Comparison of ENCODE assay signal across 16 cellular contexts in genomic region chr3:185330644-185331043, GRCh38. TPM values are rescaled to one million over a fixed set of nuclear protein-coding genes. Genes with fewer than 3 reads are reported as not detected.
DNase-seq lines count a peak whose midpoint lies in the region; FAIRE-seq and TF ChIP-seq lines count a peak whose summit lies in the region.
"Had no signal": no experiment of that assay in that cellular context is flagged by ENCODE, and none has a peak within 500 bp of the region (broad histone marks: within the 10 kb centered on the region; RNA-seq: fewer than 3 reads in every experiment).

No MANE protein-coding gene starts in this region.

- H4K20me1 ChIP-seq in OCI-LY3 (ENCODE audit: insufficient read depth, low read length), result no peaks in the 10 kb centered on the region

- no peaks in the 10 kb centered on the region for H3K79me2 ChIP-seq in OCI-LY3 (ENCODE audit: low read length)

- H3K4me3 ChIP-seq in OCI-LY3 (ENCODE audit: low read length), result no peak overlapping the region
- H3K4me3 ChIP-seq: MG63 had no signal

- H3K4me2 ChIP-seq in OCI-LY3 (ENCODE audit: low read length), result 0 out of 2 replicates have a peak overlapping the region, but pooled peaks have one; percentile 27

- H2AFZ ChIP-seq in OCI-LY3 (ENCODE audit: low read depth, low read length), result no peak overlapping the region

- peaks cover 30% of the 10 kb centered on the region for H3K4me1 ChIP-seq in OCI-LY3 (ENCODE audit: low read length)

- no peak for TF ChIP-seq CTCF in OCI-LY3 (IDR thresholded peaks at IDR 0.05; ENCODE audit: low read depth, low read length)

- H3K27ac ChIP-seq in OCI-LY3 (ENCODE audit: low read length), result no peak overlapping the region
- H3K27ac ChIP-seq: 22Rv1 had no signal

- TF ChIP-seq POLR2A in GM12891 (IDR thresholded peaks at IDR 0.05; ENCODE audit: low read depth, low read length), result no peak

- no peak for FAIRE-seq in GM12891 (lab: Jason Lieb, UNC)

- DNase-seq in DMS53 (lab: John Stamatoyannopoulos, UW) (peak; percentile 48), DMS53 treated with DMSO at 0.1 percent for 48 hours (lab: John Stamatoyannopoulos, UW; ENCODE audit: unreplicated experiment) (no peak), islet precursor cell (peak; percentile 68), renal cortical epithelial cell (ENCODE audit: low read depth) (peak; percentile 79), GM12891 (ENCODE audit: insufficient read length, low spot score) (no peak), NCI-H526 treated with DMSO at 0.1 percent for 48 hours (lab: John Stamatoyannopoulos, UW) (no peak)
- no peak for DNase-seq in stimulated activated CD4-positive, alpha-beta T cell treated with anti-CD3 and anti-CD28 coated beads, Interleukin-2, amount 100 ng/mL, for 48 hours
- DNase-seq: activated T-cell treated with anti-CD3 and anti-CD28 coated beads, Interleukin-2, amount 50 U/mL, for 4 hours; left cardiac atrium; MG63; nephron progenitor cell; right cardiac atrium; stimulated activated CD4-positive, alpha-beta T cell treated with anti-CD3 and anti-CD28 coated beads, Interleukin-4, amount 100 ng/mL, for 4 hours; T1000 had no signal

- H3K9me3 ChIP-seq in OCI-LY3 (ENCODE audit: insufficient read depth, low read length), result no peaks in the 10 kb centered on the region
- H3K9me3 ChIP-seq: MG63 had no signal

- H3K36me3 ChIP-seq in OCI-LY3 (replicated peaks; ENCODE audit: low read depth, low read length), result no peaks in the 10 kb centered on the region
- H3K36me3 ChIP-seq: MG63 had no signal

- H3K27me3 ChIP-seq in OCI-LY3 (ENCODE audit: low read depth, low read length), result no peaks in the 10 kb centered on the region; the same call in 1 of the 2 replicates
- H3K27me3 ChIP-seq: MG63 had no signal

- no peak overlapping the region for H3K9ac ChIP-seq in OCI-LY3 (ENCODE audit: low read length)

TF ChIP-seq in GM12891, 5 proteins besides CTCF, POLR2A, EP300 and RAD21:
- TF ChIP-seq POLR2AphosphoS5 (IDR thresholded peaks at IDR 0.05; ENCODE audit: low read depth, low read length), result no peak
- no peak for TF ChIP-seq PAX5 (IDR thresholded peaks at IDR 0.05; ENCODE audit: insufficient read depth, low read length, severe bottlenecking)
- no peak for TF ChIP-seq TAF1 (IDR thresholded peaks at IDR 0.05; ENCODE audit: low read depth, low read length)
- TF ChIP-seq POU2F2 (IDR thresholded peaks at IDR 0.05; ENCODE audit: low read depth, low read length), result no peak
- TF ChIP-seq SPI1 (IDR thresholded peaks at IDR 0.05; ENCODE audit: low read depth, low read length), result no peak

RNA-seq across cellular contexts. Expression of gene MAP3K13, which starts 32.3 kb away (rescaled TPM):
- 35.3 and 40.7 TPM in 2 replicates for total RNA-seq in renal cortical epithelial cell
- polyA plus RNA-seq in GM12891 (2012; ENCODE audit: low read depth, missing spikeins), result 11.1 TPM

Comparison
In these comparisons a context has a peak if more than half of its experiments do, and no peak if none do; other contexts are left out.
1. DNase-seq: peak in DMS53 (single experiment), islet precursor cell (single experiment) and renal cortical epithelial cell (single experiment); none in DMS53 treated with DMSO at 0.1 percent for 48 hours (single experiment), GM12891 (single experiment), stimulated activated CD4-positive, alpha-beta T cell treated with anti-CD3 and anti-CD28 coated beads, Interleukin-2, amount 100 ng/mL, for 48 hours (0 of 2) and NCI-H526 treated with DMSO at 0.1 percent for 48 hours (single experiment).